17 cellular contexts compared by ENCODE assay signal in the genomic region with DNA sequence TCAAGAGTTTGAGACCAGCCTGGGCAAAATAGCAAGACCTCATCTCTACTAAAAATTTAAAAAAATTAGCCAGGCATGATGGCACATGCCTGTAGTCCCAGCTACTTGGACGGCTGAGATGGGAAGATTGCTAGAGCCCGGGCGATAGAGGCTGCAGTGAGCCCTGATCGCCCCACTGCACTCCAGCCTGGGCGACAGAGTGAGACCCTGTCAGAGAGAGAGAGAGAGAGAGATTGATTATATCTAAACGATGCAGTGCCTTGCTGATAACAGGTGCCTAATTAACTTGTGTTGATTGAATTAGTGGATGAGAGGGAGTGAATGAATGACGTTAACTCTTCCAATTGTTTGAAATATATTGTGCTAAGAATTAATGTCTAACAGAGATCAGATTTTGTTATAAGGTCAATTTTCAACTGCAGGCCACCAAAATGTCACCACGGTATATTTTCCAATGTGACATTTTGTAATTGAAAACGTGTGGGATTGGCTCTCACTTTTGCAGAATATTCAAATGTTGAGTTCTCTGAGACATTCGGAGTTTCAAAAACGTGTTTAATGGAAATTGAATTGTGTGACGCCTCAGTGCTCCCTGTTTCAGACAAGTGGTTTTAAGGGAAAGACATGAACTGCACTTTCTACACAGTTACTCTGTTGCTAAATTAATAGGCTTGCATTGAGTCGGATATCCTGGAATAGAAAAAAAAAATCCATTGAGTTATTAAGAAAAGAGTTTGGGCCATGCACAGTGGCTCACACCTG. TPM values are rescaled to one million over a fixed set of nuclear protein-coding genes. Genes with fewer than 3 reads are reported as not detected.
A peak's percentile ranks its signal among the peaks of the same experiment; 100 is the strongest.
DNase-seq lines count a peak whose midpoint lies in the region; ATAC-seq and TF ChIP-seq lines count a peak whose summit lies in the region.
"Had no signal": no experiment of that assay in that cellular context is flagged by ENCODE, and none has a peak within 500 bp of the region (broad histone marks: within the 10 kb centered on the region; RNA-seq: fewer than 3 reads in every experiment).

No MANE protein-coding gene starts in this region.

- TF ChIP-seq CTCF in nephron (IDR thresholded peaks at IDR 0.05; ENCODE audit: unreplicated experiment in 3 of 3): no peak

- intact Hi-C loops in activated T-helper 2 cell treated with anti-CD3 and anti-CD28 coated beads, Interferon-gamma antibody, Interleukin-2, Interleukin-4, amounts not matched to agents 10 μg/mL and 5 μg/mL and 100 μg/mL, durations not matched to agents 14 hours and 24 hours and 36 hours (cut with micrococcal nuclease): no loop called here

- no peaks in the 10 kb centered on the region for H3K36me3 Mint-ChIP-seq in activated T-helper 2 cell treated with anti-CD3 and anti-CD28 coated beads, Interferon-gamma antibody, Interleukin-2, Interleukin-4, amounts not matched to agents 10 μg/mL and 5 μg/mL and 100 μg/mL, durations not matched to agents 14 hours and 24 hours and 36 hours (ENCODE audit: low read depth)
- H3K36me3 Mint-ChIP-seq in nephron (ENCODE audit: low read depth): peaks cover 25% of the 10 kb centered on the region

- H3K27me3 Mint-ChIP-seq in stimulated activated naive CD8-positive, alpha-beta T cell treated with anti-CD3 and anti-CD28 coated beads, Interleukin-15, amount 100 ng/mL, for 72 hours: no peaks in the 10 kb centered on the region
- H3K27me3 Mint-ChIP-seq in activated T-helper 2 cell treated with anti-CD3 and anti-CD28 coated beads, Interferon-gamma antibody, Interleukin-2, Interleukin-4, amounts not matched to agents 10 μg/mL and 5 μg/mL and 100 μg/mL, durations not matched to agents 14 hours and 24 hours and 36 hours (ENCODE audit: low read depth): no peaks in the 10 kb centered on the region
- H3K27me3 Mint-ChIP-seq in nephron (ENCODE audit: low read depth): peaks cover 8% of the 10 kb centered on the region

- peak; percentile 66 for ATAC-seq in stimulated activated naive CD8-positive, alpha-beta T cell treated with anti-CD3 and anti-CD28 coated beads, Interleukin-15, Interleukin-2, amounts not matched to agents 100 U/mL and 50 U/mL, for 24 hours
- no peak for ATAC-seq in stimulated activated naive CD8-positive, alpha-beta T cell treated with anti-CD3 and anti-CD28 coated beads, Interleukin-15, amount 100 ng/mL, for 72 hours
- no peak for ATAC-seq in GM21526 (IDR thresholded peaks at IDR 0.05; ENCODE audit: low FRiP score, unreplicated experiment)
- ATAC-seq: GM23338, HCT116, PC-3 had no signal

- no peak for DNase-seq in stimulated activated naive CD8-positive, alpha-beta T cell treated with anti-CD3 and anti-CD28 coated beads, Interleukin-15, Interleukin-2, amounts not matched to agents 100 U/mL and 50 U/mL, for 24 hours
- DNase-seq in stimulated activated naive CD8-positive, alpha-beta T cell treated with anti-CD3 and anti-CD28 coated beads, Interleukin-15, amount 100 ng/mL, for 72 hours: no peak
- no peak for DNase-seq in activated T-helper 2 cell treated with anti-CD3 and anti-CD28 coated beads, Interferon-gamma antibody, Interleukin-2, Interleukin-4, amounts not matched to agents 10 μg/mL and 5 μg/mL and 100 μg/mL, durations not matched to agents 14 hours and 24 hours and 36 hours (ENCODE audit: low spot score)
- DNase-seq in NCI-H1105 (lab: John Stamatoyannopoulos, UW) (no peak), GOT3 (lab: John Stamatoyannopoulos, UW) (no peak)
- DNase-seq: IMR-90, NCI-H1417 treated with DMSO at 0.1 percent for 48 hours, NCI-H187 treated with DMSO at 0.1 percent for 48 hours, NCI-H2227 treated with DMSO at 0.1 percent for 48 hours, NCI-H510A treated with DMSO at 0.1 percent for 48 hours, PC-3, SIG-M5 had no signal

- peaks cover 32% of the 10 kb centered on the region for H3K4me1 Mint-ChIP-seq in stimulated activated naive CD8-positive, alpha-beta T cell treated with anti-CD3 and anti-CD28 coated beads, Interleukin-15, amount 100 ng/mL, for 72 hours
- H3K4me1 Mint-ChIP-seq in activated T-helper 2 cell treated with anti-CD3 and anti-CD28 coated beads, Interferon-gamma antibody, Interleukin-2, Interleukin-4, amounts not matched to agents 10 μg/mL and 5 μg/mL and 100 μg/mL, durations not matched to agents 14 hours and 24 hours and 36 hours (ENCODE audit: low read depth): peaks cover 15% of the 10 kb centered on the region
- H3K4me1 Mint-ChIP-seq in nephron: peaks cover 22% of the 10 kb centered on the region

- H3K9me3 Mint-ChIP-seq in stimulated activated naive CD8-positive, alpha-beta T cell treated with anti-CD3 and anti-CD28 coated beads, Interleukin-15, amount 100 ng/mL, for 72 hours: no peaks in the 10 kb centered on the region
- no peaks in the 10 kb centered on the region for H3K9me3 Mint-ChIP-seq in activated T-helper 2 cell treated with anti-CD3 and anti-CD28 coated beads, Interferon-gamma antibody, Interleukin-2, Interleukin-4, amounts not matched to agents 10 μg/mL and 5 μg/mL and 100 μg/mL, durations not matched to agents 14 hours and 24 hours and 36 hours
- no peaks in the 10 kb centered on the region for H3K9me3 Mint-ChIP-seq in nephron

- H3K27ac Mint-ChIP-seq in stimulated activated naive CD8-positive, alpha-beta T cell treated with anti-CD3 and anti-CD28 coated beads, Interleukin-15, amount 100 ng/mL, for 72 hours: peak overlapping the region in 1 of 2 donors; percentile 68
- peak overlapping the region; percentile 53 for H3K27ac Mint-ChIP-seq in activated T-helper 2 cell treated with anti-CD3 and anti-CD28 coated beads, Interferon-gamma antibody, Interleukin-2, Interleukin-4, amounts not matched to agents 10 μg/mL and 5 μg/mL and 100 μg/mL, durations not matched to agents 14 hours and 24 hours and 36 hours
- peak overlapping the region; percentile 27 to 78 (median 31) for H3K27ac Mint-ChIP-seq in nephron
- H3K27ac Mint-ChIP-seq: GM23338 had no signal

- H3K4me3 Mint-ChIP-seq in stimulated activated naive CD8-positive, alpha-beta T cell treated with anti-CD3 and anti-CD28 coated beads, Interleukin-15, amount 100 ng/mL, for 72 hours: peak overlapping the region in 1 of 2 donors; percentile 20
- H3K4me3 Mint-ChIP-seq in activated T-helper 2 cell treated with anti-CD3 and anti-CD28 coated beads, Interferon-gamma antibody, Interleukin-2, Interleukin-4, amounts not matched to agents 10 μg/mL and 5 μg/mL and 100 μg/mL, durations not matched to agents 14 hours and 24 hours and 36 hours (ENCODE audit: low read depth): no peak overlapping the region
- no peak overlapping the region for H3K4me3 Mint-ChIP-seq in nephron
- H3K4me3 Mint-ChIP-seq: CD14-positive monocyte, GM23338 had no signal

RNA-seq across cellular contexts. Expression of a gene that starts 53.6 kb away (rescaled TPM):
- total RNA-seq in activated T-helper 2 cell treated with anti-CD3 and anti-CD28 coated beads, Interferon-gamma antibody, Interleukin-2, Interleukin-4, amounts not matched to agents 10 μg/mL and 5 μg/mL and 100 μg/mL, durations not matched to agents 14 hours and 24 hours and 36 hours: 22.5 and 24.2 TPM in 2 replicates
